8 cellular contexts compared by ENCODE assay signal in the genomic region with DNA sequence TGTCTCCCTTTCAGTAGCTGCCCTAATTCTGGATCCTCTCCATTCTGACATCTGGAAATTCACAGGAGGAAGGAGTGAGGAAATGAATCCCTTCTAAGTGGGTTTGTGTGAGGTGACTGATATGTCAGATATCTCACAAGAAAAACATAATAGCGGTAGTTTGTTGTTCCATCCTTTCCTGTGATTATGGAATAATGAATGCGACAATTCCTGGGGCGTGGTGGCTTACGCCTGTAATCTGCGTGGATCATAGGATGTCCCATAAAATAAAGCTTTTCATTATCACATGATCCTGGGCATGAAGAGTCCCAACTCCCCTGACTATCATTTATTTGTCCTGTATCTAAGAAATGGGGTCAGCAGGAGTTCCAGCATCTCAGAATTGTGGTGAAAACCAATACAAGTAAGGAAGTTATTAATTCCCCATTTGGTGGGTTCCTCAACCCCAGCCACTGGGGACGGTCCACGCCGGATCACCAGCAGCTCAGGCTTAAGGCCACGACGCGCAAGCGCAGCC. TPM values are rescaled to one million over a fixed set of nuclear protein-coding genes. Genes with fewer than 3 reads are reported as not detected.
DNase-seq lines count a peak whose midpoint lies in the region; ATAC-seq and TF ChIP-seq lines count a peak whose summit lies in the region.

No MANE protein-coding gene starts in this region.

- no peak for TF ChIP-seq EP300 in sigmoid colon (IDR thresholded peaks at IDR 0.05)

- peak overlapping the region; percentile 87 for H3K4me3 Mint-ChIP-seq in GM23338
- peak overlapping the region; percentile 91 for H3K4me3 Mint-ChIP-seq in T-helper 17 cell

- peaks cover 12% of the 10 kb centered on the region for H3K27me3 Mint-ChIP-seq in GM23338 (ENCODE audit: insufficient read depth, low read depth, poor library complexity)
- no peaks in the 10 kb centered on the region for H3K27me3 Mint-ChIP-seq in T-helper 17 cell

- H2AFZ ChIP-seq in GM23338: peak overlapping the region; percentile 52

- intact Hi-C loops in sigmoid colon (cut with DNase I): loop anchor here (5.0 kb wide), 1 partner anchor 108 kb away; the partner anchor contains the start of gene CAMLG

- H3K36me3 Mint-ChIP-seq in GM23338 (ENCODE audit: low read depth): peaks cover 8% of the 10 kb centered on the region
- H3K36me3 Mint-ChIP-seq in T-helper 17 cell (ENCODE audit: low read depth): no peaks in the 10 kb centered on the region

- H3K27ac ChIP-seq in GM23338 (ENCODE audit: low read depth): peak overlapping the region; percentile 88; the same call in 1 of the 2 replicates
- H3K27ac ChIP-seq in foreskin keratinocyte: peak overlapping the region; percentile 74
- H3K27ac ChIP-seq in sigmoid colon: peak overlapping the region; percentile 94 to 100 (median 97)

- no peak for TF ChIP-seq CTCF in GM23338 (conservative IDR thresholded peaks at IDR 0.05; ENCODE audit: low read depth in 2 of 2)
- TF ChIP-seq CTCF in foreskin keratinocyte (conservative IDR thresholded peaks at IDR 0.05): no peak
- no peak for TF ChIP-seq CTCF in sigmoid colon (IDR thresholded peaks at IDR 0.05)

- H3K4me3 ChIP-seq in GM23338 (peak overlapping the region; percentile 85), sigmoid colon (peak overlapping the region; percentile 82 to 99 (median 86))

- peaks cover 2% of the 10 kb centered on the region for H3K4me1 Mint-ChIP-seq in GM23338
- H3K4me1 Mint-ChIP-seq in T-helper 17 cell: peaks cover 19% of the 10 kb centered on the region

- H3K79me2 ChIP-seq in GM23338 (replicated peaks; ENCODE audit: insufficient read depth): peaks cover 19% of the 10 kb centered on the region

- no peak for TF ChIP-seq POLR2A in sigmoid colon (IDR thresholded peaks at IDR 0.05)

- no peaks in the 10 kb centered on the region for H3K9me2 ChIP-seq in GM23338 (ENCODE audit: insufficient read depth)

- H3K27ac Mint-ChIP-seq in GM23338 (peak overlapping the region; percentile 90), T-helper 17 cell (peak overlapping the region; percentile 95)

- ATAC-seq in GM23338: no peak
- no peak for ATAC-seq in T-helper 17 cell
- no peak for ATAC-seq in foreskin keratinocyte
- ATAC-seq in HG02759 (IDR thresholded peaks at IDR 0.05; ENCODE audit: unreplicated experiment): no peak

- H3K9me3 Mint-ChIP-seq in GM23338: no peaks in the 10 kb centered on the region

- peak overlapping the region; percentile 88 for H3K4me2 ChIP-seq in GM23338

- no peaks in the 10 kb centered on the region for H3K27me3 ChIP-seq in GM23338 (ENCODE audit: insufficient read depth)
- H3K27me3 ChIP-seq in foreskin keratinocyte: no peaks in the 10 kb centered on the region
- no peaks in the 10 kb centered on the region for H3K27me3 ChIP-seq in sigmoid colon

- 4 to 14% methylated on average over 12 of the region's 12 CpGs for WGBS in sigmoid colon, 2 donors

- H3F3A ChIP-seq in GM23338 (replicated peaks; ENCODE audit: low read depth): peaks cover 30% of the 10 kb centered on the region

- 0 out of 2 replicates have a peak, but pooled peaks cover 5% of the 10 kb centered on the region for H4K20me1 ChIP-seq in GM23338 (replicated peaks; ENCODE audit: insufficient read depth)

- DNase-seq in GM23338 (ENCODE audit: low spot score) (no peak), T-helper 17 cell (no peak), foreskin keratinocyte (no peak), sigmoid colon (no peak), occipital lobe (lab: John Stamatoyannopoulos, UW) (no peak), globus pallidus (ENCODE audit: low spot score) (no peak), NCI-H1436 (lab: John Stamatoyannopoulos, UW) (no peak)

- H3K9me3 ChIP-seq in T-helper 17 cell (ENCODE audit: control insufficient read depth, low read length, poor library complexity, severe bottlenecking) (no peaks in the 10 kb centered on the region), sigmoid colon (no peaks in the 10 kb centered on the region)

- H3K36me3 ChIP-seq in GM23338 (ENCODE audit: insufficient read depth) (no peaks in the 10 kb centered on the region; the same call in 1 of the 2 replicates), sigmoid colon (peaks cover 0 to 12% (median 2%) of the 10 kb centered on the region in 4 donors)

- H3K4me1 ChIP-seq in GM23338 (ENCODE audit: insufficient read depth) (peaks cover 8% of the 10 kb centered on the region; the same call in 1 of the 2 replicates), foreskin keratinocyte (peaks cover 1% of the 10 kb centered on the region), sigmoid colon (peaks cover 0 to 39% (median 27%) of the 10 kb centered on the region in 4 donors)

TF ChIP-seq in GM23338, 12 proteins besides CTCF, POLR2A, EP300 and RAD21 (continues in another document):
- TF ChIP-seq EZH2 (IDR thresholded peaks at IDR 0.05; ENCODE audit: low read depth, unreplicated experiment): no peak
- no peak for TF ChIP-seq ZNF114 (CRISPR knock-in tag; IDR thresholded peaks at IDR 0.05)

RNA-seq across cellular contexts. Expression of gene C5orf24, which starts 0.4 kb away (rescaled TPM):
- 19.0 and 21.1 TPM in 2 replicates for total RNA-seq in GM23338 (2014; rRNA removed; shearing (Covaris generic))
- polyA plus RNA-seq in GM23338 (2016; fragmentation: Nextera tagmentation; extraction: Ambion mirVana) (14.2 and 14.6 TPM in 2 replicates), foreskin keratinocyte (8.5 and 9.8 TPM in 2 replicates), sigmoid colon (10 to 100 TPM; 12.6 to 15.7 (median 15.0) TPM)
- total RNA-seq in T-helper 17 cell (10 to 100 TPM; 23.9 to 29.5 TPM), foreskin keratinocyte (23.8 and 24.1 TPM in 2 replicates), sigmoid colon (10 to 100 TPM; 38.0 to 82.0 (median 70.8) TPM), occipital lobe (105 TPM)

RNA-seq across cellular contexts. Expression of gene TXNDC15, which starts 28.8 kb away (rescaled TPM):
- 24.4 and 30.7 TPM in 2 replicates for total RNA-seq in GM23338 (2014; rRNA removed; shearing (Covaris generic))
- polyA plus RNA-seq in GM23338 (2016; fragmentation: Nextera tagmentation; extraction: Ambion mirVana) (26.5 and 28.5 TPM in 2 replicates), foreskin keratinocyte (28.1 and 30.5 TPM in 2 replicates), sigmoid colon (10 to 100 TPM; 13.6 to 43.6 (median 24.6) TPM)
- total RNA-seq in T-helper 17 cell (10 to 100 TPM; 31.5 to 36.5 TPM), foreskin keratinocyte (29.9 and 31.0 TPM in 2 replicates), sigmoid colon (100 to 1,000 TPM in 2 of 4 donors, 10 to 100 TPM in 2; 69.0 to 123 (median 95.4) TPM), occipital lobe (112 TPM)

RNA-seq across cellular contexts. Expression of gene PCBD2, which starts 59.5 kb away (rescaled TPM):
- total RNA-seq in GM23338 (2014; rRNA removed; shearing (Covaris generic)): 8.3 and 8.7 TPM in 2 replicates
- polyA plus RNA-seq in GM23338 (2016; fragmentation: Nextera tagmentation; extraction: Ambion mirVana): 16.0 and 18.8 TPM in 2 replicates
- total RNA-seq in T-helper 17 cell: 10 to 100 TPM in 1 of 2 donors, 1 to 10 TPM in 1; 9.0 to 10.9 TPM
- total RNA-seq in foreskin keratinocyte: 4.6 and 4.8 TPM in 2 replicates
- 4.0 and 4.1 TPM in 2 replicates for polyA plus RNA-seq in foreskin keratinocyte
- 10 to 100 TPM in 1 of 4 donors, 1 to 10 TPM in 3; 4.2 to 10.8 (median 7.8) TPM for total RNA-seq in sigmoid colon
- polyA plus RNA-seq in sigmoid colon: 10 to 100 TPM in 1 of 3 donors, 1 to 10 TPM in 2; 7.6 to 10.6 (median 8.4) TPM
- 7.0 TPM for total RNA-seq in occipital lobe
